ENCODE assay signal across 17 cellular contexts in the genomic region with DNA sequence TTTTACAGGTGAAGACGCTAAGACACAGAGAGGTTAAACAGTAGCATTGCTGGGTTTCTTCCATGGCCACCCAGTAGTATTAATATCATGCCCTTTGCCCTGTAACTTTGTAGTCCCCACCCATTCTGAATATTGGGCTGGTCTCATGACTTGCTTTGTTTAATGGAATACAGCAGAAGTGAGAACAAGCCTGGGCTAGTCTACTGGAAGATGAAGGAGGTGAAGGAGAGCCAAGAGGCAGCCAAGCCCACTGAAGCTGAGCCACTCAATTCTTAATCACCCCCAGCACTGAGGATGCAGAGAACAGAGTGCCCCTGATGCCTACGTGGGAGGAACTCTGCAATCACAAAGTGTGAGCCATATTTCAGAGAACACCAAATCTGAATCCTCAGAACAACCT.
"Had no signal": no experiment of that assay in that cellular context is flagged by ENCODE, and none has a peak within 500 bp of the region (broad histone marks: within the 10 kb centered on the region; RNA-seq: fewer than 3 reads in every experiment).

No MANE protein-coding gene starts in this region.

- H3K4me1 ChIP-seq: body of pancreas, suprapubic skin had no signal

- H3K4me3 ChIP-seq: body of pancreas, ovary, suprapubic skin had no signal

- H3K36me3 ChIP-seq: ovary, suprapubic skin had no signal

- H3K9me3 ChIP-seq: body of pancreas, ovary, suprapubic skin had no signal

- H3K9me3 Mint-ChIP-seq: dendritic cell treated with granulocyte-macrophage colony-stimulating factor and Interleukin-4, amounts not matched to agents 40 ng/mL and 50 ng/mL, for 4 days; effector memory CD8-positive, alpha-beta T cell; memory B cell had no signal

- H3K27ac Mint-ChIP-seq: dendritic cell treated with granulocyte-macrophage colony-stimulating factor and Interleukin-4, amounts not matched to agents 40 ng/mL and 50 ng/mL, for 4 days; effector memory CD8-positive, alpha-beta T cell; memory B cell; nephron progenitor cell; WTC11 had no signal

- DNase-seq: activated CD4-positive, alpha-beta T cell treated with anti-CD3 and anti-CD28 coated beads for 48 hours; activated CD8-positive, alpha-beta memory T cell treated with anti-CD3 and anti-CD28 coated beads for 24 hours; activated naive CD4-positive, alpha-beta T cell treated with Interleukin-2 at 50 U/mL for 16 hours; body of pancreas; effector memory CD8-positive, alpha-beta T cell; erythroblast; foreskin melanocyte; head of caudate nucleus; nephron progenitor cell; ovary; stimulated activated CD4-positive, alpha-beta T cell treated with anti-CD3 and anti-CD28 coated beads, Interleukin-2, amount 100 ng/mL, for 48 hours; stimulated activated naive CD4-positive, alpha-beta T cell treated with Interleukin-2 at 50 U/mL for 16 hours had no signal

- H3K27me3 ChIP-seq: body of pancreas, ovary, suprapubic skin had no signal

- H3K27ac ChIP-seq: body of pancreas, ovary, suprapubic skin had no signal

- ATAC-seq: body of pancreas; effector memory CD8-positive, alpha-beta T cell; left lobe of liver; WTC11 had no signal

- H3K4me1 Mint-ChIP-seq: memory B cell had no signal

- H3K4me3 Mint-ChIP-seq: dendritic cell treated with granulocyte-macrophage colony-stimulating factor and Interleukin-4, amounts not matched to agents 40 ng/mL and 50 ng/mL, for 4 days; effector memory CD8-positive, alpha-beta T cell; memory B cell; nephron progenitor cell; WTC11 had no signal

- H3K36me3 Mint-ChIP-seq: memory B cell had no signal
